In genomic region chr3:62373215-62373614, GRCh38 we compare ENCODE assay signal across 11 cellular contexts. TPM values are rescaled to one million over a fixed set of nuclear protein-coding genes. Genes with fewer than 3 reads are reported as not detected.
DNase-seq lines count a peak whose midpoint lies in the region; TF ChIP-seq lines count a peak whose summit lies in the region.
"Had no signal": no experiment of that assay in that cellular context is flagged by ENCODE, and none has a peak within 500 bp of the region (broad histone marks: within the 10 kb centered on the region; RNA-seq: fewer than 3 reads in every experiment).

TSS of gene FEZF2 (minus strand) at chr3:62373550. CDS start at chr3:62372868, 682 bp downstream.

- 5% methylated on average over 28 of the region's 28 CpGs for WGBS in thymus

- no peak for TF ChIP-seq CTCF in astrocyte of the cerebellum (IDR thresholded peaks at IDR 0.05; ENCODE audit: low read depth, low read length, missing control alignments)

- no peak within 1 kb of the TSS for H3K27ac ChIP-seq in thymus (ENCODE audit: low read depth)

- H3K9me3 ChIP-seq in thymus (ENCODE audit: control insufficient read depth): peaks cover 2% of the 10 kb centered on the region

- peaks cover 94% of the 10 kb centered on the region for H3K27me3 Mint-ChIP-seq in activated T-cell treated with anti-CD3 and anti-CD28 coated beads, Interleukin-2, amount 50 U/mL, for 24 hours

- peaks cover 93% of the 10 kb centered on the region for H3K27me3 ChIP-seq in thymus (ENCODE audit: control insufficient read depth, insufficient read depth)

- no peaks in the 10 kb centered on the region for H3K9me3 Mint-ChIP-seq in activated T-cell treated with anti-CD3 and anti-CD28 coated beads, Interleukin-2, amount 50 U/mL, for 24 hours

- H3K27ac Mint-ChIP-seq in activated T-cell treated with anti-CD3 and anti-CD28 coated beads, Interleukin-2, amount 50 U/mL, for 24 hours: no peak within 1 kb of the TSS
- H3K27ac Mint-ChIP-seq: CD4-positive, CD25-positive, alpha-beta regulatory T cell; natural killer cell treated with Interleukin-12 subunit alpha and Interleukin-12 subunit beta and Interleukin-15 and Interleukin-18, amount 100 ng/mL, for 72 hours had no signal

- peak within 1 kb of the TSS; percentile 38 for H3K4me3 Mint-ChIP-seq in activated T-cell treated with anti-CD3 and anti-CD28 coated beads, Interleukin-2, amount 50 U/mL, for 24 hours
- H3K4me3 Mint-ChIP-seq: CD4-positive, CD25-positive, alpha-beta regulatory T cell; natural killer cell treated with Interleukin-12 subunit alpha and Interleukin-12 subunit beta and Interleukin-15 and Interleukin-18, amount 100 ng/mL, for 72 hours had no signal

- H3K4me3 ChIP-seq in astrocyte of the cerebellum (ENCODE audit: low read depth, low read length) (peak within 1 kb of the TSS; percentile 20), thymus (ENCODE audit: low read length) (no peak within 1 kb of the TSS)

- in situ Hi-C loops in astrocyte of the cerebellum (cut with HindIII; ENCODE audit: low sequenced_read_pairs): no loop called here

- no peaks in the 10 kb centered on the region for H3K36me3 ChIP-seq in thymus (ENCODE audit: control insufficient read depth, insufficient read depth)

- no peaks in the 10 kb centered on the region for H3K4me1 ChIP-seq in thymus (ENCODE audit: control insufficient read depth, insufficient read depth, low read length)

- no peaks in the 10 kb centered on the region for H3K36me3 Mint-ChIP-seq in activated T-cell treated with anti-CD3 and anti-CD28 coated beads, Interleukin-2, amount 50 U/mL, for 24 hours (ENCODE audit: low read depth)
- H3K36me3 Mint-ChIP-seq: CD4-positive, CD25-positive, alpha-beta regulatory T cell had no signal

- H3K4me1 Mint-ChIP-seq in activated T-cell treated with anti-CD3 and anti-CD28 coated beads, Interleukin-2, amount 50 U/mL, for 24 hours (ENCODE audit: low read depth): peaks cover 12% of the 10 kb centered on the region

- no peak for DNase-seq in activated T-cell treated with anti-CD3 and anti-CD28 coated beads, Interleukin-2, amount 50 U/mL, for 24 hours
- no peak for DNase-seq in activated T-cell treated with anti-CD3 and anti-CD28 coated beads, Interleukin-2, amount 50 U/mL, for 1 hour
- DNase-seq in astrocyte of the cerebellum (ENCODE audit: low read depth): no peak
- peak; percentile 31 for DNase-seq in iPS-NIHi7 (ENCODE audit: extremely low spot score)
- no peak for DNase-seq in EL
- no peak for DNase-seq in NCI-H1930 (lab: John Stamatoyannopoulos, UW)
- DNase-seq in NCI-H146 treated with DMSO at 0.1 percent for 48 hours (lab: John Stamatoyannopoulos, UW; ENCODE audit: unreplicated experiment): no peak
- DNase-seq: activated CD4-positive, alpha-beta T cell treated with anti-CD3 and anti-CD28 coated beads, Interleukin-2, amount 50 U/mL, for 1 hour; CD4-positive, CD25-positive, alpha-beta regulatory T cell had no signal

RNA-seq across cellular contexts. Expression of gene FEZF2, which starts in this region (rescaled TPM):
- 18.4 TPM for polyA plus RNA-seq in thymus
- polyA plus RNA-seq: CD4-positive, CD25-positive, alpha-beta regulatory T cell had no signal
